In genomic region chr4:107278791-107279481, GRCh38 we compare ENCODE assay signal across 26 cellular contexts.
A peak's percentile ranks its signal among the peaks of the same experiment; 100 is the strongest.
DNase-seq lines count a peak whose midpoint lies in the region; ATAC-seq and TF ChIP-seq lines count a peak whose summit lies in the region.
"Had no signal": no experiment of that assay in that cellular context is flagged by ENCODE, and none has a peak within 500 bp of the region (broad histone marks: within the 10 kb centered on the region; RNA-seq: fewer than 3 reads in every experiment).

No MANE protein-coding gene starts in this region.

- DNase-seq in Calu3 (no peak), HS-5 (ENCODE audit: low read depth) (peak; percentile 38), chondrocyte (ENCODE audit: low spot score) (no peak), left lobe of liver (ENCODE audit: low spot score) (no peak), NCI-H187 treated with DMSO at 0.1 percent for 48 hours (lab: John Stamatoyannopoulos, UW) (no peak), NCI-H2029 (lab: John Stamatoyannopoulos, UW) (no peak), NCI-H1048 (lab: John Stamatoyannopoulos, UW) (no peak)
- DNase-seq: activated CD4-positive, alpha-beta T cell treated with anti-CD3 and anti-CD28 coated beads, Interleukin-2, amount 10 ng/mL, durations not matched to agents 7 days and 5 days; cerebellar nuclear complex; effector CD4-positive, alpha-beta T cell; GDM1; Kasumi-1; left cardiac atrium; naive thymus-derived CD8-positive, alpha-beta T cell; NCI-H1092 treated with DMSO at 0.1 percent for 48 hours; NCI-H2029 treated with DMSO at 0.1 percent for 48 hours; posterior cingulate gyrus; substantia nigra had no signal

- H3K27me3 Mint-ChIP-seq in Calu3 (ENCODE audit: unreplicated experiment) = no peaks in the 10 kb centered on the region
- H3K27me3 Mint-ChIP-seq in chondrocyte (ENCODE audit: low read depth) = no peaks in the 10 kb centered on the region

- BruUV-seq in Calu3 (replicated peaks; lab: Mats Ljungman, UMichigan) = no TSS peak

- H3K4me1 Mint-ChIP-seq in Calu3 (ENCODE audit: low read depth, unreplicated experiment) (peaks cover 25% of the 10 kb centered on the region), chondrocyte (ENCODE audit: low read depth) (peaks cover 46% of the 10 kb centered on the region)
- H3K4me1 Mint-ChIP-seq: activated CD4-positive, alpha-beta T cell treated with anti-CD3 and anti-CD28 coated beads, Interleukin-2, amount 10 ng/mL, durations not matched to agents 7 days and 5 days; activated T-helper 17 cell treated with anti-CD3 and anti-CD28 coated beads, Interleukin-2, amount 50 U/mL, for 72 hours; naive thymus-derived CD8-positive, alpha-beta T cell had no signal

- H3K4me3 Mint-ChIP-seq in Calu3 (ENCODE audit: low read depth, unreplicated experiment) (no peak overlapping the region), chondrocyte (ENCODE audit: unreplicated experiment) (no peak overlapping the region)
- H3K4me3 Mint-ChIP-seq: activated CD4-positive, alpha-beta T cell treated with anti-CD3 and anti-CD28 coated beads, Interleukin-2, amount 10 ng/mL, durations not matched to agents 7 days and 5 days; activated naive CD8-positive, alpha-beta T cell; activated T-helper 17 cell treated with anti-CD3 and anti-CD28 coated beads, Interleukin-2, amount 50 U/mL, for 72 hours; naive thymus-derived CD8-positive, alpha-beta T cell had no signal

- no peak for ATAC-seq in left lobe of liver
- ATAC-seq: activated T-helper 17 cell treated with anti-CD3 and anti-CD28 coated beads, Interleukin-2, amount 50 U/mL, for 72 hours; esophagus mucosa; left cardiac atrium; naive thymus-derived CD8-positive, alpha-beta T cell had no signal

- no peaks in the 10 kb centered on the region for H3K9me3 ChIP-seq in mesodermal cell (ENCODE audit: control insufficient read depth, low read length)
- H3K9me3 ChIP-seq: HAP-1, vagina had no signal

- CTCF ChIA-PET in Calu3 (lab: Charles Lee) = no interaction called here

- TF ChIP-seq CTCF in Calu3 (IDR thresholded peaks at IDR 0.05; ENCODE audit: unreplicated experiment) (no peak), chondrocyte (IDR thresholded peaks at IDR 0.05) (no peak)

- H3K9me3 Mint-ChIP-seq in Calu3 (ENCODE audit: low read depth, unreplicated experiment) (no peaks in the 10 kb centered on the region), chondrocyte (ENCODE audit: low read depth) (peaks cover 4% of the 10 kb centered on the region)
- H3K9me3 Mint-ChIP-seq: activated CD4-positive, alpha-beta T cell treated with anti-CD3 and anti-CD28 coated beads, Interleukin-2, amount 10 ng/mL, durations not matched to agents 7 days and 5 days; activated T-helper 17 cell treated with anti-CD3 and anti-CD28 coated beads, Interleukin-2, amount 50 U/mL, for 72 hours; naive thymus-derived CD8-positive, alpha-beta T cell had no signal

- WGBS in mesodermal cell (ENCODE audit: insufficient coverage in 2 of 2), 2 experiments = 83 to 100% methylated on average over 1 to 3 of the region's 4 CpGs

- H3K27ac ChIP-seq in mesodermal cell (ENCODE audit: low read depth, low read length, severe bottlenecking) = peak overlapping the region; percentile 24
- H3K27ac ChIP-seq: C4-2B, SK-N-MC, vagina had no signal

- no peak overlapping the region for H3K4me3 ChIP-seq in mesodermal cell (ENCODE audit: extremely low read depth, insufficient read depth, low read length, poor library complexity, severe bottlenecking)
- H3K4me3 ChIP-seq: HAP-1, SK-N-MC, vagina had no signal

- H3K36me3 Mint-ChIP-seq in Calu3 (ENCODE audit: insufficient read depth, unreplicated experiment) = no peaks in the 10 kb centered on the region
- H3K36me3 Mint-ChIP-seq in chondrocyte (ENCODE audit: low read depth) = no peaks in the 10 kb centered on the region
- H3K36me3 Mint-ChIP-seq: activated naive CD8-positive, alpha-beta T cell; naive thymus-derived CD8-positive, alpha-beta T cell had no signal

- intact Hi-C loops in Calu3 (cut with micrococcal nuclease; ENCODE audit: unreplicated experiment) = no loop called here

- H3K36me3 ChIP-seq in mesodermal cell (ENCODE audit: control insufficient read depth, insufficient read depth, low read length) = no peaks in the 10 kb centered on the region
- H3K36me3 ChIP-seq: HAP-1, vagina had no signal

- H3K27ac Mint-ChIP-seq in Calu3 (ENCODE audit: unreplicated experiment) (peak overlapping the region; percentile 36), chondrocyte (ENCODE audit: unreplicated experiment) (peak overlapping the region; percentile 62)
- H3K27ac Mint-ChIP-seq: activated CD4-positive, alpha-beta T cell treated with anti-CD3 and anti-CD28 coated beads, Interleukin-2, amount 10 ng/mL, durations not matched to agents 7 days and 5 days; activated naive CD8-positive, alpha-beta T cell; activated T-helper 17 cell treated with anti-CD3 and anti-CD28 coated beads, Interleukin-2, amount 50 U/mL, for 72 hours; naive thymus-derived CD8-positive, alpha-beta T cell had no signal

- peaks cover 26% of the 10 kb centered on the region for H3K4me1 ChIP-seq in mesodermal cell (ENCODE audit: control insufficient read depth, insufficient read depth, low read length, poor library complexity, severe bottlenecking)
- H3K4me1 ChIP-seq: HAP-1 had no signal
